ENCODE assay signal across 1 cellular context in genomic region chr15:98649996-98650870, GRCh38.
TF ChIP-seq lines count a peak whose summit lies in the region.

No MANE protein-coding gene starts in this region.

TF ChIP-seq in IMR-90, 13 proteins besides CTCF, POLR2A, EP300 and RAD21 (continued from another document):
- TF ChIP-seq USF2 (IDR thresholded peaks at IDR 0.05; ENCODE audit: low read depth, low read length) (no peak), CEBPB (IDR thresholded peaks at IDR 0.05; ENCODE audit: low read depth, low read length) (no peak), MAZ (IDR thresholded peaks at IDR 0.05; ENCODE audit: borderline replicate concordance, low read depth, low read length) (peak; percentile 14; the same call in 1 of the 2 replicates), CHD1 (IDR thresholded peaks at IDR 0.05; ENCODE audit: low read depth, low read length) (0 out of 2 replicates have a peak, but pooled peaks have one; percentile 0)
TF ChIP-seq in IMR-90: peak in this region for 4.
